In the genomic region with DNA sequence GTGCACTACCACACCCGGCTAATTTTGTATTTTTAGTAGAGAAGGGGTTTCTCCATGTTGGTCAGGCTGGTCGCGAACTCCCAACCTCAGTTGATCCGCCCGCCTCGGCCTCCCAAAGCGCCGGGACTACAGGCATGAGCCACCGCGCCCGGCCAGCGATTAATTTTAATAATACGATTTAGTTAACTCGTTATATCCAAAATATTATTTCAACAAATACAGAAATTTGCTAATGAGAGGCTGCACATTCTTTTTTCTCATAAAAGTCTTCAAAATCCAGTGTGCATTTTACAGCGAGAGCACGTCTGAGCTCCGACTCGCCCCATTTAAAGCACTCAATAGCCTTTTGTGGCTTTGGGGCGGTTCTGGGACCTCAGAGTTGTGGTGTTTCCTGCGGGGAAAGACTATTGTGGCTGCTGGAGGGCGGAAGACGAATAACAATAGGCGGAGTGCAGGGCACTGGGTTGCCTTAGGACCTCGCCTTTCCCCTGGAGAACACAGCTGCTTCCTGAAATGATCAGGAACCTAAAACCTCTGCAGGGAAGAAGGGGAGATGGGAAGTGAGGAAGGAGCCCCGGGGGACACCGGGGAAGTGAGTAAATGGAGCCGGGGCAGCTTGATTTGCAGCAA, we compare ENCODE assay signal across 9 cellular contexts. TPM values are rescaled to one million over a fixed set of nuclear protein-coding genes. Genes with fewer than 3 reads are reported as not detected.
DNase-seq lines count a peak whose midpoint lies in the region; ATAC-seq and TF ChIP-seq lines count a peak whose summit lies in the region.
"Had no signal": no experiment of that assay in that cellular context is flagged by ENCODE, and none has a peak within 500 bp of the region (broad histone marks: within the 10 kb centered on the region; RNA-seq: fewer than 3 reads in every experiment).

No MANE protein-coding gene starts in this region.

- H3F3A ChIP-seq in smooth muscle cell (ENCODE audit: low read depth), result no peaks in the 10 kb centered on the region

- H3K9me3 ChIP-seq in SK-N-MC (ENCODE audit: low read depth, low read length) (no peaks in the 10 kb centered on the region), heart left ventricle (no peaks in the 10 kb centered on the region), smooth muscle cell (replicated peaks; ENCODE audit: low read depth) (no peaks in the 10 kb centered on the region)
- H3K9me3 ChIP-seq: body of pancreas, SK-N-SH had no signal

- no peaks in the 10 kb centered on the region for H4K20me1 ChIP-seq in smooth muscle cell (ENCODE audit: low read depth)

- intact Hi-C loops in heart left ventricle (cut with DNase I) (loop anchor here in 3 of 10 donors (5.0 kb wide), 2 partner anchors 35 to 45 kb away; a partner anchor contains a TSS), lower leg skin (cut with DNase I; ENCODE audit: low total_unique reads) (no loop called here)

- H3K4me1 Mint-ChIP-seq in HFFc6 (ENCODE audit: low read depth), result peaks cover 30% of the 10 kb centered on the region

- H2AFZ ChIP-seq in smooth muscle cell (ENCODE audit: low read depth), result peak overlapping the region; percentile 73

- no peaks in the 10 kb centered on the region for H3K9me3 Mint-ChIP-seq in HFFc6

- TF ChIP-seq CTCF in HFFc6 (IDR thresholded peaks at IDR 0.05) (no peak), heart left ventricle (IDR thresholded peaks at IDR 0.05) (no peak), smooth muscle cell (IDR thresholded peaks at IDR 0.05; ENCODE audit: borderline replicate concordance, insufficient read depth, poor library complexity, severe bottlenecking) (no peak), lower leg skin (IDR thresholded peaks at IDR 0.05) (no peak)

- H3K4me3 ChIP-seq in SK-N-MC, result peak overlapping the region; percentile 23; the same call in 1 of the 2 replicates
- H3K4me3 ChIP-seq in heart left ventricle, result peak overlapping the region in 8 of 12 donors; percentile 3 to 47 (median 14)
- no peak overlapping the region for H3K4me3 ChIP-seq in smooth muscle cell
- no peak overlapping the region for H3K4me3 ChIP-seq in lower leg skin (ENCODE audit: low read depth, poor library complexity, severe bottlenecking)
- H3K4me3 ChIP-seq: body of pancreas had no signal

- peak overlapping the region; percentile 31 for H3K4me2 ChIP-seq in smooth muscle cell
- H3K4me2 ChIP-seq: SK-N-SH had no signal

- H3K27me3 Mint-ChIP-seq in HFFc6 (ENCODE audit: insufficient read depth), result peaks cover 18% of the 10 kb centered on the region

- peak overlapping the region; percentile 53 for H3K9ac ChIP-seq in SK-N-MC (ENCODE audit: insufficient read length)
- no peak overlapping the region for H3K9ac ChIP-seq in smooth muscle cell (ENCODE audit: low read depth)
- H3K9ac ChIP-seq: SK-N-SH had no signal

- H3K27ac Mint-ChIP-seq in HFFc6, result no peak overlapping the region

- peak; percentile 9 to 76 (median 33) for ATAC-seq in heart left ventricle
- ATAC-seq: body of pancreas had no signal

- H3K27me3 ChIP-seq in heart left ventricle, result no peaks in the 10 kb centered on the region
- H3K27me3 ChIP-seq in smooth muscle cell (ENCODE audit: low read depth), result no peaks in the 10 kb centered on the region
- H3K27me3 ChIP-seq: body of pancreas had no signal

- H3K4me1 ChIP-seq in heart left ventricle, result peaks cover 9 to 53% (median 31%) of the 10 kb centered on the region in 12 donors
- peaks cover 21% of the 10 kb centered on the region for H3K4me1 ChIP-seq in smooth muscle cell (ENCODE audit: low read depth)

- no peaks in the 10 kb centered on the region for H3K79me2 ChIP-seq in smooth muscle cell (ENCODE audit: low read depth)

- WGBS in heart left ventricle, 4 donors, result 37 to 56% (median 46%) methylated on average over 27 of the region's 27 CpGs
- 37% methylated on average over 27 of the region's 27 CpGs for WGBS in smooth muscle cell (ENCODE audit: low lambda C conversion rate)
- 56 to 63% methylated on average over 27 of the region's 27 CpGs for WGBS in lower leg skin, 2 donors

- no peak for TF ChIP-seq POLR2A in heart left ventricle (IDR thresholded peaks at IDR 0.05)
- no peak for TF ChIP-seq POLR2A in lower leg skin (IDR thresholded peaks at IDR 0.05)

- H3K36me3 Mint-ChIP-seq in HFFc6 (ENCODE audit: low read depth), result no peaks in the 10 kb centered on the region

- H3K27ac ChIP-seq in SK-N-MC (peak overlapping the region; percentile 73), heart left ventricle (peak overlapping the region; percentile 66 to 91 (median 78)), smooth muscle cell (ENCODE audit: low read depth) (no peak overlapping the region)

- H3K4me3 Mint-ChIP-seq in HFFc6, result peak overlapping the region; percentile 52; the same call in 1 of the 2 replicates

- DNase-seq in HFFc6 (no peak), SK-N-MC (ENCODE audit: low read depth, low spot score) (no peak), heart left ventricle (peak in 4 of 5 donors; percentile 62 to 74 (median 72)), smooth muscle cell (lab: John Stamatoyannopoulos, UW; ENCODE audit: unreplicated experiment) (no peak), AG08396 (ENCODE audit: low spot score) (no peak), lower leg skin (ENCODE audit: low spot score in 2 of 2) (no peak), HuH-7 (ENCODE audit: low spot score) (no peak)

- no peaks in the 10 kb centered on the region for H3K36me3 ChIP-seq in SK-N-MC (ENCODE audit: insufficient read depth, low read length)
- H3K36me3 ChIP-seq in heart left ventricle, result no peaks in the 10 kb centered on the region
- no peaks in the 10 kb centered on the region for H3K36me3 ChIP-seq in smooth muscle cell (ENCODE audit: low read depth)

RNA-seq across cellular contexts. Expression of a gene that starts 2.9 kb away (rescaled TPM):
- not detected for total RNA-seq in HFFc6 (2021; fragmentation: NEBNext Ultra II Directional; extraction: Animal tissue kit (Norgen Biotek cat#: 25700))
- total RNA-seq in heart left ventricle, result not detected
- not detected for polyA plus RNA-seq in heart left ventricle
- not detected in 2 replicates for total RNA-seq in smooth muscle cell
- polyA plus RNA-seq in smooth muscle cell, result 0.30 TPM in 1 of 2 replicates, not detected in the other
- total RNA-seq in lower leg skin, result not detected
- total RNA-seq: body of pancreas had no signal

RNA-seq across cellular contexts. Expression of a gene that starts 10.4 kb away (rescaled TPM):
- 10 to 100 TPM in 2 of 6 experiments, 1 to 10 TPM in 4; 7.6 to 10.2 (median 9.5) TPM for total RNA-seq in HFFc6 (2021; fragmentation: NEBNext Ultra II Directional; extraction: Animal tissue kit (Norgen Biotek cat#: 25700))
- total RNA-seq in heart left ventricle (10 to 100 TPM in 2 of 9 donors, 1 to 10 TPM in 7; 7.4 to 19.8 (median 8.1) TPM), smooth muscle cell (7.2 and 7.9 TPM in 2 replicates), lower leg skin (10 to 100 TPM; 15.1 to 25.3 (median 18.5) TPM)
- polyA plus RNA-seq in heart left ventricle (10 to 100 TPM; 13.9 to 17.0 TPM), smooth muscle cell (11.9 and 12.8 TPM in 2 replicates)

RNA-seq across cellular contexts. Expression of a gene that starts 32.9 kb away (rescaled TPM):
- total RNA-seq in HFFc6 (2021; fragmentation: NEBNext Ultra II Directional; extraction: Animal tissue kit (Norgen Biotek cat#: 25700)), result 1 to 10 TPM; 5.9 to 7.3 (median 6.9) TPM
- total RNA-seq in heart left ventricle (10 to 100 TPM in 2 of 9 donors, 1 to 10 TPM in 7; 6.7 to 14.3 (median 8.2) TPM), smooth muscle cell (4.4 and 9.2 TPM in 2 replicates), lower leg skin (10 to 100 TPM; 10.7 to 18.0 (median 14.6) TPM)
- polyA plus RNA-seq in heart left ventricle (10 to 100 TPM in 1 of 2 donors, 1 to 10 TPM in 1; 8.7 to 14.2 TPM), smooth muscle cell (8.3 and 9.6 TPM in 2 replicates)

RNA-seq across cellular contexts. Expression of a gene that starts 36.5 kb away (rescaled TPM):
- total RNA-seq in HFFc6 (2021; fragmentation: NEBNext Ultra II Directional; extraction: Animal tissue kit (Norgen Biotek cat#: 25700)), result 1 to 10 TPM in 5 of 6 experiments, under 1 TPM in 1; 1.00 to 2.3 (median 1.7) TPM
- total RNA-seq in heart left ventricle (100 to 1,000 TPM in 1 of 9 donors, 10 to 100 TPM in 8; 20.6 to 241 (median 48.9) TPM), smooth muscle cell (25.1 and 26.3 TPM in 2 replicates), lower leg skin (1 to 10 TPM in 3 of 4 donors, under 1 TPM in 1; 0.80 to 7.2 (median 5.1) TPM)
- polyA plus RNA-seq in heart left ventricle (10 to 100 TPM; 60.2 to 63.4 TPM), smooth muscle cell (27.7 and 35.0 TPM in 2 replicates)

RNA-seq across cellular contexts. Expression of a gene that starts 55.6 kb away (rescaled TPM):
- under 1 TPM in 3 of 6 experiments, not detected in 3; 0.05 to 0.17 (median 0.07) TPM for total RNA-seq in HFFc6 (2021; fragmentation: NEBNext Ultra II Directional; extraction: Animal tissue kit (Norgen Biotek cat#: 25700))
- total RNA-seq in heart left ventricle (1 to 10 TPM in 3 of 9 donors, under 1 TPM in 6; 0.32 to 3.0 (median 0.90) TPM), smooth muscle cell (0.36 and 0.90 TPM in 2 replicates), lower leg skin (under 1 TPM in 3 of 4 donors, not detected in 1; 0.30 to 0.81 (median 0.49) TPM)
- polyA plus RNA-seq in heart left ventricle (1 to 10 TPM in 1 of 2 donors, under 1 TPM in 1; 0.97 to 1.3 TPM), smooth muscle cell (1.3 and 3.5 TPM in 2 replicates)

Comparison
In these comparisons a context has a peak if more than half of its experiments do, and no peak if none do; other contexts are left out.
1. DNase-seq: peak in heart left ventricle (4 of 5); none in HFFc6 (single experiment), SK-N-MC (single experiment), smooth muscle cell (single experiment), AG08396 (single experiment), lower leg skin (0 of 2) and HuH-7 (single experiment).
2. H3K4me3 ChIP-seq: peak in SK-N-MC (single experiment) and heart left ventricle (8 of 12); none in smooth muscle cell (single experiment) and lower leg skin (single experiment).